ENCODE assay signal across 13 cellular contexts in genomic region chr11:9943346-9944110, GRCh38.
DNase-seq lines count a peak whose midpoint lies in the region; ATAC-seq, FAIRE-seq and TF ChIP-seq lines count a peak whose summit lies in the region.
"Had no signal": no experiment of that assay in that cellular context is flagged by ENCODE, and none has a peak within 500 bp of the region (broad histone marks: within the 10 kb centered on the region; RNA-seq: fewer than 3 reads in every experiment).

No MANE protein-coding gene starts in this region.

- no peak for TF ChIP-seq CTCF in bronchial epithelial cell (IDR thresholded peaks at IDR 0.05; ENCODE audit: insufficient read depth, low read length, severe bottlenecking)
- no peak for TF ChIP-seq CTCF in kidney (IDR thresholded peaks at IDR 0.05; ENCODE audit: borderline replicate concordance, extremely low read depth, insufficient read depth)
- TF ChIP-seq CTCF in spleen (IDR thresholded peaks at IDR 0.05 in 8 of 11, conservative IDR thresholded peaks at IDR 0.05 in 3 of 11), result no peak

- H3K4me3 ChIP-seq in GM23248 (peak overlapping the region; percentile 13; the same call in 1 of the 2 replicates), bronchial epithelial cell (ENCODE audit: low read depth, low read length) (no peak overlapping the region), kidney (ENCODE audit: low read length in 2 of 2) (no peak overlapping the region), spleen (no peak overlapping the region)
- H3K4me3 ChIP-seq: dorsolateral prefrontal cortex had no signal

- H2AFZ ChIP-seq in GM23248, result no peak overlapping the region

- ATAC-seq in HG03025 (IDR thresholded peaks at IDR 0.05; ENCODE audit: low FRiP score, unreplicated experiment) (no peak), GM18505 (IDR thresholded peaks at IDR 0.05; ENCODE audit: unreplicated experiment) (no peak)
- ATAC-seq: natural killer cell treated with Interleukin-12 subunit alpha and Interleukin-12 subunit beta and Interleukin-15 and Interleukin-18, amount 100 ng/mL, for 72 hours had no signal

- H3F3A ChIP-seq in GM23248 (ENCODE audit: insufficient read depth), result peaks cover 47% of the 10 kb centered on the region

- in situ Hi-C loops in GM23248 (cut with MboI), result no loop called here

- WGBS in GM23248 (ENCODE audit: low coverage in 1 of 2, low lambda C conversion rate in 2 of 2, missing lambda C conversion rate in 2 of 2), 2 experiments, result 1 to 2% methylated on average over 4 of the region's 4 CpGs
- WGBS in spleen, 5 donors, result 71 to 83% (median 74%) methylated on average over 4 of the region's 4 CpGs

- H3K27me3 ChIP-seq in GM23248 (replicated peaks; ENCODE audit: insufficient read depth) (no peaks in the 10 kb centered on the region), bronchial epithelial cell (ENCODE audit: control insufficient read depth, insufficient read depth, low read length) (no peaks in the 10 kb centered on the region), spleen (replicated peaks in 1 of 7) (no peaks in the 10 kb centered on the region)
- H3K27me3 ChIP-seq: dorsolateral prefrontal cortex had no signal

- FAIRE-seq in bronchial epithelial cell (lab: Jason Lieb, UNC) (no peak), kidney (lab: Jason Lieb, UNC) (peak; percentile 30)
- FAIRE-seq: D721Med, GM12892 had no signal

- peaks cover 12% of the 10 kb centered on the region for H3K36me3 ChIP-seq in GM23248 (ENCODE audit: low read depth)
- no peaks in the 10 kb centered on the region for H3K36me3 ChIP-seq in bronchial epithelial cell (ENCODE audit: control insufficient read depth, insufficient read depth, low read length)
- H3K36me3 ChIP-seq in kidney (ENCODE audit: control insufficient read depth in 1 of 2, insufficient read depth in 2 of 2, low read length in 2 of 2), result peaks cover 0 to 2% of the 10 kb centered on the region in 2 donors
- peaks cover 0 to 9% (median 0%) of the 10 kb centered on the region in 6 donors for H3K36me3 ChIP-seq in spleen

- intact Hi-C loops in kidney (cut with DNase I) (no loop called here), spleen (cut with DNase I; ENCODE audit: low total_unique reads) (no loop called here)

- peak overlapping the region; percentile 74 for H3K4me2 ChIP-seq in GM23248 (ENCODE audit: unreplicated experiment)

- H3K9me2 ChIP-seq in GM23248 (ENCODE audit: insufficient read depth), result no peaks in the 10 kb centered on the region

- H3K9ac ChIP-seq in GM23248 (peak overlapping the region; percentile 77), kidney (ENCODE audit: low read length in 2 of 2) (no peak overlapping the region)

- H4K20me1 ChIP-seq in GM23248 (ENCODE audit: insufficient read depth), result no peaks in the 10 kb centered on the region

- no peaks in the 10 kb centered on the region for H3K9me3 ChIP-seq in GM23248 (ENCODE audit: low read depth)
- H3K9me3 ChIP-seq in kidney (ENCODE audit: control insufficient read depth in 1 of 2, low read length in 2 of 2), result peaks cover 0 to 10% of the 10 kb centered on the region in 2 donors
- H3K9me3 ChIP-seq in spleen, result peaks cover 0 to 16% (median 10%) of the 10 kb centered on the region in 8 donors

- no peak for TF ChIP-seq POLR2A in spleen (IDR thresholded peaks at IDR 0.05)
- TF ChIP-seq POLR2A in GM18505 (IDR thresholded peaks at IDR 0.05; ENCODE audit: borderline replicate concordance, extremely low read depth, insufficient read depth, insufficient read length), result no peak

- peaks cover 7% of the 10 kb centered on the region; the same call in 1 of the 2 replicates for H3K79me2 ChIP-seq in GM23248 (ENCODE audit: insufficient read depth)

- H3K27ac ChIP-seq in GM23248 (peak overlapping the region; percentile 98), kidney (ENCODE audit: low read depth in 2 of 2, low read length in 2 of 2) (no peak overlapping the region), spleen (peak overlapping the region in 2 of 8 donors; percentile 16 to 21)
- H3K27ac ChIP-seq: dorsolateral prefrontal cortex had no signal

- DNase-seq in GM23248 (peak; percentile 97), bronchial epithelial cell (ENCODE audit: low read depth) (peak; percentile 73), kidney (no peak), stromal cell of bone marrow (ENCODE audit: low read depth) (peak; percentile 97), NCI-H1092 treated with DMSO at 0.1 percent for 48 hours (lab: John Stamatoyannopoulos, UW) (no peak), spleen (no peak)
- DNase-seq: activated CD4-positive, alpha-beta T cell treated with anti-CD3 and anti-CD28 coated beads for 1 hour; dorsolateral prefrontal cortex had no signal

- H3K4me1 ChIP-seq in GM23248 (ENCODE audit: insufficient read depth), result peaks cover 30% of the 10 kb centered on the region
- H3K4me1 ChIP-seq in kidney (ENCODE audit: control insufficient read depth in 1 of 2, insufficient read depth in 1 of 2, low read depth in 1 of 2, low read length in 2 of 2), result no peaks in the 10 kb centered on the region
- peaks cover 0 to 5% (median 0%) of the 10 kb centered on the region in 6 donors for H3K4me1 ChIP-seq in spleen

Comparison
In these comparisons a context has a peak if more than half of its experiments do, and no peak if none do; other contexts are left out.
1. DNase-seq: peak in GM23248 (single experiment), bronchial epithelial cell (single experiment) and stromal cell of bone marrow (single experiment); none in kidney (single experiment), NCI-H1092 treated with DMSO at 0.1 percent for 48 hours (single experiment) and spleen (single experiment).